Comparison of ENCODE assay signal across 11 cellular contexts in the genomic region with DNA sequence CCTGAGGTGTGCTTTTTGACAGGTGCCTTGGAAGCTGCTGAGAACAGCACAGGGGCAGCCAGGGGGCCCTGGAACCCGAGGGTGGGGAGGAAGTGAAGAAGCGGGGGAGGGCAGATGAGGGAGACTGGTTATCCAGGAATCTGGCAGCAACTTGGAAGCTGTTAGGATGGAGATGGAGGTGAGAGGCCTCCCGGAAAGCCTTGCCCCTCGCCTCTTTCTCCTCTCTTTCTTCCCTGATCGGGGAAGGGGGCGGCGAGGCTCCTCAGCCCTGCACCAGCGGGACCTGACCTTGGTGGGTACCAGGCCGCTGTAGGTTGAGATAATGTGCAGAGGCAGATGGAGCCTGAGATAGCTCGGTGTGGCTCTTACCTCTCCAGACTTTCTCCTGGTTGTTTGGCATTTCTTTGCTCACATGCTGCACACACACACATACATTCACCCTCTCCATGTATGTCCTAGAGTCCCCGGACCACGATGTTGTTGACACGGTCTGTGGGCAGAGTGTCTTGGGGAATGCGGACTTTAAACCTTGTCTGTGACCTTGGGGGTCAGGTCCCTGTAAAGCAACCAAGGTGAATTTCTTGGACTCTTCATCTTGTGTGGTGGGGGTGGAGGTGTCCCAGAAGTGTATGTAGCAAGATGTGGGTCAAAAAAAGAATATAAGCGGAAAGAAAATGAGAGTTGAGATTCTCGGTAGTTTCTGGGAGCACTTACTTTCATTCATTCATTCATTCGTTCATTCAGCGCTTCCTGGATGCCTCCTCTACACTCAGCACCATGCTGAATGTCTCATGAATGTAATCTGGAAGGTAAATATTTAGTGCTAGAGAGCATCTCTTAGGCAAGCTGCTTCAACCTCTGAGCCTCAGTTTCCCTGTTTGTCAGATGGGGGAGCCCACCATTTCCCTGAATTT. TPM values are rescaled to one million over a fixed set of nuclear protein-coding genes. Genes with fewer than 3 reads are reported as not detected.
DNase-seq lines count a peak whose midpoint lies in the region; ATAC-seq and TF ChIP-seq lines count a peak whose summit lies in the region.
"Had no signal": no experiment of that assay in that cellular context is flagged by ENCODE, and none has a peak within 500 bp of the region (broad histone marks: within the 10 kb centered on the region; RNA-seq: fewer than 3 reads in every experiment).

No MANE protein-coding gene starts in this region.

- peak overlapping the region; percentile 54 for H3K4me3 Mint-ChIP-seq in central memory CD8-positive, alpha-beta T cell
- peak overlapping the region; percentile 75 for H3K4me3 Mint-ChIP-seq in mesothelial cell of epicardium

- peaks cover 7% of the 10 kb centered on the region for H3K4me1 ChIP-seq in BLaER1
- peaks cover 30% of the 10 kb centered on the region for H3K4me1 ChIP-seq in HUES64 (ENCODE audit: insufficient read depth, low read length)

- no peak overlapping the region for H3K27ac Mint-ChIP-seq in central memory CD8-positive, alpha-beta T cell (ENCODE audit: low read depth)
- H3K27ac Mint-ChIP-seq in mesothelial cell of epicardium: peak overlapping the region; percentile 66

- H4K20me1 ChIP-seq in BLaER1: no peaks in the 10 kb centered on the region

- no peaks in the 10 kb centered on the region for H3K9me3 Mint-ChIP-seq in central memory CD8-positive, alpha-beta T cell
- H3K9me3 Mint-ChIP-seq in mesothelial cell of epicardium: no peaks in the 10 kb centered on the region

- no peak overlapping the region for H3K9ac ChIP-seq in BLaER1
- H3K9ac ChIP-seq in HUES64 (ENCODE audit: low read depth, low read length): no peak overlapping the region

- peak overlapping the region; percentile 90 for H3K4me2 ChIP-seq in BLaER1

- H3K4me1 Mint-ChIP-seq in central memory CD8-positive, alpha-beta T cell: no peaks in the 10 kb centered on the region
- peaks cover 51% of the 10 kb centered on the region for H3K4me1 Mint-ChIP-seq in mesothelial cell of epicardium

- no peaks in the 10 kb centered on the region for H3K36me3 ChIP-seq in BLaER1
- no peaks in the 10 kb centered on the region for H3K36me3 ChIP-seq in HUES64 (ENCODE audit: insufficient read depth, low read length)
- H3K36me3 ChIP-seq: neutrophil had no signal

- no peak overlapping the region for H3K27ac ChIP-seq in BLaER1
- no peak overlapping the region for H3K27ac ChIP-seq in HUES64 (ENCODE audit: low read depth, low read length)
- H3K27ac ChIP-seq: neutrophil had no signal

- ATAC-seq in central memory CD8-positive, alpha-beta T cell (replicated peaks; ENCODE audit: extremely low read depth, poor library complexity, severe bottlenecking): no peak
- no peak for ATAC-seq in GM19035 (IDR thresholded peaks at IDR 0.05; ENCODE audit: unreplicated experiment)

- no peak for TF ChIP-seq CTCF in mesothelial cell of epicardium (IDR thresholded peaks at IDR 0.05; ENCODE audit: unreplicated experiment)

- DNase-seq in central memory CD8-positive, alpha-beta T cell (ENCODE audit: low spot score in 2 of 2): no peak
- DNase-seq in mesothelial cell of epicardium (ENCODE audit: low spot score in 2 of 2, unreplicated experiment in 2 of 2) (no peak), NOMO-1 (lab: John Stamatoyannopoulos, UW; ENCODE audit: unreplicated experiment in 2 of 2) (no peak), NCI-H1048 (lab: John Stamatoyannopoulos, UW) (no peak), NCI-H1105 (lab: John Stamatoyannopoulos, UW) (no peak)
- DNase-seq: cortex of kidney; stimulated activated naive CD4-positive, alpha-beta T cell treated with Interleukin-2 at 50 U/mL for 16 hours had no signal

- H3K27me3 ChIP-seq in BLaER1 (peaks cover 6% of the 10 kb centered on the region; the same call in 1 of the 2 replicates), HUES64 (ENCODE audit: insufficient read depth, low read length) (no peaks in the 10 kb centered on the region)

- WGBS in HUES64: 41% methylated on average over 13 of the region's 18 CpGs

- H3K4me3 ChIP-seq in BLaER1 (peak overlapping the region; percentile 82), HUES64 (ENCODE audit: low read length) (peak overlapping the region; percentile 69)

- peaks cover 3% of the 10 kb centered on the region for H3K36me3 Mint-ChIP-seq in central memory CD8-positive, alpha-beta T cell (ENCODE audit: insufficient read depth)
- H3K36me3 Mint-ChIP-seq in mesothelial cell of epicardium: no peaks in the 10 kb centered on the region

- peaks cover 55% of the 10 kb centered on the region for H3K27me3 Mint-ChIP-seq in central memory CD8-positive, alpha-beta T cell
- H3K27me3 Mint-ChIP-seq in mesothelial cell of epicardium (ENCODE audit: low read depth): peaks cover 5% of the 10 kb centered on the region

- H3K9me3 ChIP-seq in BLaER1 (no peaks in the 10 kb centered on the region), HUES64 (ENCODE audit: insufficient read depth, low read depth, low read length) (no peaks in the 10 kb centered on the region)
- H3K9me3 ChIP-seq: neutrophil had no signal

RNA-seq across cellular contexts. Expression of a gene that starts 1.6 kb away (rescaled TPM):
- polyA plus RNA-seq in HUES64 (2013, experiment 1 of 2): 15.9 TPM
- polyA plus RNA-seq in HUES64 (2013, experiment 2 of 2): 21.4 TPM
- 29.9 to 35.1 TPM (median 32.8 TPM) in 3 replicates for total RNA-seq in mesothelial cell of epicardium
